ENCODE assay signal across 32 cellular contexts in the genomic region with DNA sequence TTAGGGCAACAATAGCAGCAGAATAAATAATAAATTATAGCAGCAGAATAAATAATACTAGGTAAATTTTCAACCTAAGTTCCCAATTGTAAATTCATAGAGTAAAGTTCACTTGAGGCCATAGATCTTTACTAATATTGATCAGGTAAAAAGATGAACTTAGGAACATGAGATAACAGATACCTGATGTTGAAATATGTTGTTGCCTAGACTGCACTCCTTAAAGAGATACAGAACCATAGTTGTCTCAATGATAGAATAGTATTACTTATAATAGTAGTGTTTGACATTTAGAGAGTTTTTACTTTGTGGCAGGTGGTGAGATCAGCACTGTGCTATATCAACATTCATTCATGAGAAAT. TPM values are rescaled to one million over a fixed set of nuclear protein-coding genes. Genes with fewer than 3 reads are reported as not detected.
DNase-seq lines count a peak whose midpoint lies in the region; ATAC-seq, FAIRE-seq and TF ChIP-seq lines count a peak whose summit lies in the region.
"Had no signal": no experiment of that assay in that cellular context is flagged by ENCODE, and none has a peak within 500 bp of the region (broad histone marks: within the 10 kb centered on the region; RNA-seq: fewer than 3 reads in every experiment).

No MANE protein-coding gene starts in this region.

- CTCF ChIA-PET in A549 (lab: Yijun Ruan, JAX): interaction anchor here (1.2 kb wide), 1 partner anchor 12 kb away, joined by 3 read pairs; no protein-coding TSS in a partner anchor

- H3K4me2 ChIP-seq in A549: peak overlapping the region; percentile 49
- H3K4me2 ChIP-seq: BLaER1 had no signal

- H3K9ac ChIP-seq in liver (ENCODE audit: low read depth in 1 of 2, low read length in 2 of 2): no peak overlapping the region
- H3K9ac ChIP-seq: BLaER1 had no signal

- no peak for TF ChIP-seq EP300 in A549 (IDR thresholded peaks at IDR 0.05)

- no peak overlapping the region for H3K27ac ChIP-seq in A549
- no peak overlapping the region for H3K27ac ChIP-seq in liver (ENCODE audit: low read depth in 1 of 2, low read length in 2 of 2)
- H3K27ac ChIP-seq in small intestine (ENCODE audit: low read depth in 1 of 2, low read length in 1 of 2): no peak overlapping the region
- H3K27ac ChIP-seq: 22Rv1, BLaER1 had no signal

- H3K4me3 ChIP-seq in A549: no peak overlapping the region
- H3K4me3 ChIP-seq in liver (ENCODE audit: low read depth in 1 of 3, low read length in 3 of 3): peak overlapping the region in 2 of 3 donors; percentile 54 to 86
- no peak overlapping the region for H3K4me3 ChIP-seq in small intestine (ENCODE audit: low read depth in 1 of 2, low read length in 2 of 2)
- H3K4me3 ChIP-seq: BLaER1, GM12878 had no signal

- ATAC-seq in A549 (no peak), left lobe of liver (peak; percentile 72), GM18873 (IDR thresholded peaks at IDR 0.05; ENCODE audit: low FRiP score, unreplicated experiment) (no peak), HG03378 (IDR thresholded peaks at IDR 0.05; ENCODE audit: unreplicated experiment) (no peak)
- ATAC-seq: GM12878 had no signal

- POLR2A ChIA-PET in A549 (lab: Yijun Ruan, JAX): no interaction called here

- H3K36me3 ChIP-seq in liver (ENCODE audit: control insufficient read depth in 4 of 4, insufficient read depth in 3 of 4, low read depth in 1 of 4, low read length in 3 of 4) (no peaks in the 10 kb centered on the region), small intestine (ENCODE audit: control insufficient read depth in 2 of 2, insufficient read depth in 2 of 2, low read length in 2 of 2) (no peaks in the 10 kb centered on the region)
- H3K36me3 ChIP-seq: BE2C, BLaER1 had no signal

- no peaks in the 10 kb centered on the region; the same call in 2 of the 3 replicates for H3K9me3 ChIP-seq in A549
- no peaks in the 10 kb centered on the region for H3K9me3 ChIP-seq in liver (ENCODE audit: control insufficient read depth in 4 of 4, low read length in 3 of 4)
- H3K9me3 ChIP-seq in small intestine (ENCODE audit: control insufficient read depth, low read depth): no peaks in the 10 kb centered on the region
- H3K9me3 ChIP-seq: BE2C had no signal

- H3K4me1 ChIP-seq in A549 (peaks cover 15% of the 10 kb centered on the region; the same call in 2 of the 3 replicates), liver (ENCODE audit: control insufficient read depth in 4 of 4, insufficient read depth in 4 of 4, low read length in 3 of 4) (peaks cover 5 to 24% (median 12%) of the 10 kb centered on the region in 4 donors), small intestine (ENCODE audit: control insufficient read depth in 2 of 2, insufficient read depth in 1 of 2, low read depth in 1 of 2, low read length in 1 of 2) (no peaks in the 10 kb centered on the region)
- H3K4me1 ChIP-seq: BE2C had no signal

- H3K27me3 ChIP-seq in liver (ENCODE audit: control insufficient read depth in 4 of 4, insufficient read depth in 4 of 4, low read length in 3 of 4) (no peaks in the 10 kb centered on the region), small intestine (ENCODE audit: control insufficient read depth in 2 of 2, insufficient read depth in 2 of 2, low read length in 2 of 2) (no peaks in the 10 kb centered on the region)
- H3K27me3 ChIP-seq: BLaER1 had no signal

- DNase-seq in A549 (ENCODE audit: low read depth in 1 of 2, low spot score in 1 of 2) (no peak), left lobe of liver (ENCODE audit: low spot score) (no peak), small intestine (peak; percentile 71), NCI-H69 (lab: John Stamatoyannopoulos, UW) (no peak)
- DNase-seq: ACHN; BE2C; C1 segment of cervical spinal cord; CD4-positive, alpha-beta memory T cell; CD4-positive, CD25-positive, alpha-beta regulatory T cell; CD8-positive, alpha-beta memory T cell; COR-L47; DMS 273 treated with DMSO at 0.1 percent for 48 hours; DMS153; DMS79; DND-41; EL; GDM1 had no signal

- TF ChIP-seq POLR2A in A549 (IDR thresholded peaks at IDR 0.05; ENCODE audit: low read length): no peak

- no peak for TF ChIP-seq CTCF in A549 (IDR thresholded peaks at IDR 0.05)
- no peak for TF ChIP-seq CTCF in liver (IDR thresholded peaks at IDR 0.05; ENCODE audit: low read depth, low read length, missing input control)

- FAIRE-seq in A549 (lab: Jason Lieb, UNC): no peak
- peak; percentile 80 for FAIRE-seq in small intestine (lab: Jason Lieb, UNC)
- FAIRE-seq: GM12878, GM12892, GM18507, GM19239 had no signal

- no peak for TF ChIP-seq RAD21 in A549 (conservative IDR thresholded peaks at IDR 0.05 in 1 of 2, IDR thresholded peaks at IDR 0.05 in 1 of 2)
- peak in 1 of 2 donors; percentile 36 for TF ChIP-seq RAD21 in liver (IDR thresholded peaks at IDR 0.05)

TF ChIP-seq in A549, 52 proteins besides CTCF, POLR2A, EP300 and RAD21:
- TF ChIP-seq, protein P1, sequence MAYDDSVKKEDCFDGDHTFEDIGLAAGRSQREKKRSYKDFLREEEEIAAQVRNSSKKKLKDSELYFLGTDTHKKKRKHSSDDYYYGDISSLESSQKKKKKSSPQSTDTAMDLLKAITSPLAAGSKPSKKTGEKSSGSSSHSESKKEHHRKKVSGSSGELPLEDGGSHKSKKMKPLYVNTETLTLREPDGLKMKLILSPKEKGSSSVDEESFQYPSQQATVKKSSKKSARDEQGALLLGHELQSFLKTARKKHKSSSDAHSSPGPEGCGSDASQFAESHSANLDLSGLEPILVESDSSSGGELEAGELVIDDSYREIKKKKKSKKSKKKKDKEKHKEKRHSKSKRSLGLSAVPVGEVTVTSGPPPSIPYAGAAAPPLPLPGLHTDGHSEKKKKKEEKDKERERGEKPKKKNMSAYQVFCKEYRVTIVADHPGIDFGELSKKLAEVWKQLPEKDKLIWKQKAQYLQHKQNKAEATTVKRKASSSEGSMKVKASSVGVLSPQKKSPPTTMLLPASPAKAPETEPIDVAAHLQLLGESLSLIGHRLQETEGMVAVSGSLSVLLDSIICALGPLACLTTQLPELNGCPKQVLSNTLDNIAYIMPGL (CRISPR knock-in tag; IDR thresholded peaks at IDR 0.05; ENCODE audit: borderline replicate concordance): no peak
- no peak for TF ChIP-seq ZNF302 (CRISPR knock-in tag; IDR thresholded peaks at IDR 0.05)
- TF ChIP-seq, protein P2, sequence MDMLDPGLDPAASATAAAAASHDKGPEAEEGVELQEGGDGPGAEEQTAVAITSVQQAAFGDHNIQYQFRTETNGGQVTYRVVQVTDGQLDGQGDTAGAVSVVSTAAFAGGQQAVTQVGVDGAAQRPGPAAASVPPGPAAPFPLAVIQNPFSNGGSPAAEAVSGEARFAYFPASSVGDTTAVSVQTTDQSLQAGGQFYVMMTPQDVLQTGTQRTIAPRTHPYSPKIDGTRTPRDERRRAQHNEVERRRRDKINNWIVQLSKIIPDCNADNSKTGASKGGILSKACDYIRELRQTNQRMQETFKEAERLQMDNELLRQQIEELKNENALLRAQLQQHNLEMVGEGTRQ (IDR thresholded peaks at IDR 0.05): no peak

TF ChIP-seq in liver, 16 proteins besides CTCF, POLR2A, EP300 and RAD21 (continues in another document):
- peak; percentile 91 to 92 for TF ChIP-seq RXRA (IDR thresholded peaks at IDR 0.05)
- no peak for TF ChIP-seq NR2F2 (IDR thresholded peaks at IDR 0.05)
- no peak for TF ChIP-seq GABPA (IDR thresholded peaks at IDR 0.05 in 1 of 2, conservative IDR thresholded peaks at IDR 0.05 in 1 of 2)
- no peak for TF ChIP-seq FOXA1 (IDR thresholded peaks at IDR 0.05)
- TF ChIP-seq HNF4A (conservative IDR thresholded peaks at IDR 0.05): peak; percentile 88 to 90
- TF ChIP-seq, protein P3, sequence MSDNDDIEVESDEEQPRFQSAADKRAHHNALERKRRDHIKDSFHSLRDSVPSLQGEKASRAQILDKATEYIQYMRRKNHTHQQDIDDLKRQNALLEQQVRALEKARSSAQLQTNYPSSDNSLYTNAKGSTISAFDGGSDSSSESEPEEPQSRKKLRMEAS (IDR thresholded peaks at IDR 0.05): peak; percentile 81
- TF ChIP-seq EGR1 (IDR thresholded peaks at IDR 0.05; ENCODE audit: low read depth in 2 of 2): peak in 1 of 2 donors; percentile 37
- peak; percentile 31 for TF ChIP-seq TAF1 (conservative IDR thresholded peaks at IDR 0.05)
- peak; percentile 87 for TF ChIP-seq SP1 (IDR thresholded peaks at IDR 0.05)
- TF ChIP-seq, protein P4, sequence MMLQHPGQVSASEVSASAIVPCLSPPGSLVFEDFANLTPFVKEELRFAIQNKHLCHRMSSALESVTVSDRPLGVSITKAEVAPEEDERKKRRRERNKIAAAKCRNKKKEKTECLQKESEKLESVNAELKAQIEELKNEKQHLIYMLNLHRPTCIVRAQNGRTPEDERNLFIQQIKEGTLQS (IDR thresholded peaks at IDR 0.05): no peak
- TF ChIP-seq, protein P5, sequence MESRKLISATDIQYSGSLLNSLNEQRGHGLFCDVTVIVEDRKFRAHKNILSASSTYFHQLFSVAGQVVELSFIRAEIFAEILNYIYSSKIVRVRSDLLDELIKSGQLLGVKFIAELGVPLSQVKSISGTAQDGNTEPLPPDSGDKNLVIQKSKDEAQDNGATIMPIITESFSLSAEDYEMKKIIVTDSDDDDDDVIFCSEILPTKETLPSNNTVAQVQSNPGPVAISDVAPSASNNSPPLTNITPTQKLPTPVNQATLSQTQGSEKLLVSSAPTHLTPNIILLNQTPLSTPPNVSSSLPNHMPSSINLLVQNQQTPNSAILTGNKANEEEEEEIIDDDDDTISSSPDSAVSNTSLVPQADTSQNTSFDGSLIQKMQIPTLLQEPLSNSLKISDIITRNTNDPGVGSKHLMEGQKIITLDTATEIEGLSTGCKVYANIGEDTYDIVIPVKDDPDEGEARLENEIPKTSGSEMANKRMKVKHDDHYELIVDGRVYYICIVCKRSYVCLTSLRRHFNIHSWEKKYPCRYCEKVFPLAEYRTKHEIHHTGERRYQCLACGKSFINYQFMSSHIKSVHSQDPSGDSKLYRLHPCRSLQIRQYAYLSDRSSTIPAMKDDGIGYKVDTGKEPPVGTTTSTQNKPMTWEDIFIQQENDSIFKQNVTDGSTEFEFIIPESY (IDR thresholded peaks at IDR 0.05): peak; percentile 63
- TF ChIP-seq JUND (IDR thresholded peaks at IDR 0.05): peak; percentile 73 to 76

RNA-seq across cellular contexts. Expression of a gene that starts 0.4 kb away (rescaled TPM):
- polyA plus RNA-seq in A549 (2011; rRNA removed): 0.52 and 0.75 TPM in 2 replicates
- polyA plus RNA-seq in A549 (2012; cell fraction: cytosol; rRNA removed): 0.04 TPM in 2 replicates
- polyA plus RNA-seq in A549 (2012; cell fraction: nucleus; rRNA removed): 0.02 TPM in 1 of 2 replicates, not detected in the other
- 0.19 to 0.33 TPM (median 0.21 TPM) in 3 replicates for polyA plus RNA-seq in A549 (2017; fragmentation: RNase III; extraction: RNeasy Plus Mini Kit Qiagen cat#74134 plus additional on column Dnase treatment)
- polyA minus RNA-seq in A549 (2011; rRNA and poly(A)+ RNA removed): 0.17 and 0.19 TPM in 2 replicates
- 42.2 TPM for total RNA-seq in left lobe of liver
- total RNA-seq in liver: 100 to 1,000 TPM; 111 to 194 TPM
- 10 to 100 TPM; 42.3 to 49.8 TPM for polyA plus RNA-seq in liver
- 1 to 10 TPM in 2 of 3 donors, under 1 TPM in 1; 0.24 to 1.6 (median 1.3) TPM for polyA plus RNA-seq in small intestine
- total RNA-seq: A172; A673; CD4-positive, alpha-beta memory T cell; CD4-positive, CD25-positive, alpha-beta regulatory T cell; CD8-positive, alpha-beta memory T cell; Daoy; G401; GM12878 had no signal
- polyA plus RNA-seq: AG04450; CD14-positive monocyte; CD4-positive, alpha-beta memory T cell; CD4-positive, CD25-positive, alpha-beta regulatory T cell; CD8-positive, alpha-beta memory T cell had no signal

Comparison
In these comparisons a context has a peak if more than half of its experiments do, and no peak if none do; other contexts are left out.
1. H3K4me3 ChIP-seq: peak in liver (2 of 3); none in A549 (single experiment) and small intestine (0 of 2).
2. RNA of a gene that starts 0.4 kb away (polyA plus RNA-seq): 42.3 to 49.8 TPM in liver; 0.24 to 1.6 TPM in small intestine and 0.02 to 0.75 TPM in A549; every median in the first group is over 10 times any median in the second.